Comparison of ENCODE assay signal across 1 cellular context in genomic region chr4:67576538-67576937, GRCh38.
A peak's percentile ranks its signal among the peaks of the same experiment; 100 is the strongest.
TF ChIP-seq lines count a peak whose summit lies in the region.

No MANE protein-coding gene starts in this region.

TF ChIP-seq in GM12878, 131 proteins besides CTCF, POLR2A, EP300 and RAD21 (continued from another document and continues in another):
- TF ChIP-seq PRDM15 (CRISPR knock-in tag; IDR thresholded peaks at IDR 0.05) (no peak), BHLHE40 (IDR thresholded peaks at IDR 0.05; ENCODE audit: borderline replicate concordance in 1 of 2, low read depth in 2 of 2, low read length in 1 of 2) (no peak), JUND (IDR thresholded peaks at IDR 0.05; ENCODE audit: low read depth, low read length) (no peak), IRF4 (IDR thresholded peaks at IDR 0.05; ENCODE audit: low read depth, low read length) (no peak), RELB (IDR thresholded peaks at IDR 0.05; ENCODE audit: low read depth) (no peak), POLR2AphosphoS5 (IDR thresholded peaks at IDR 0.05; ENCODE audit: low read length) (no peak), HDAC6 (IDR thresholded peaks at IDR 0.05; ENCODE audit: unreplicated experiment) (no peak), SIX5 (IDR thresholded peaks at IDR 0.05; ENCODE audit: low read depth, low read length, severe bottlenecking) (no peak), CHD1 (IDR thresholded peaks at IDR 0.05; ENCODE audit: low read depth, low read length) (no peak), SPI1 (IDR thresholded peaks at IDR 0.05; ENCODE audit: borderline replicate concordance, insufficient read depth, low read depth, low read length) (no peak), SMARCA5 (IDR thresholded peaks at IDR 0.05) (no peak), NR2C2 (IDR thresholded peaks at IDR 0.05; ENCODE audit: borderline replicate concordance, control insufficient read depth, insufficient read length, low read depth) (no peak), IKZF1 (conservative IDR thresholded peaks at IDR 0.05) (no peak), PAX5 (IDR thresholded peaks at IDR 0.05; ENCODE audit: borderline replicate concordance, low read depth, low read length) (peak; percentile 88), BCLAF1 (IDR thresholded peaks at IDR 0.05) (no peak), BCL11A (IDR thresholded peaks at IDR 0.05; ENCODE audit: low read depth, low read length) (no peak), CBX5 (IDR thresholded peaks at IDR 0.05; ENCODE audit: low read depth) (peak; percentile 63; the same call in 1 of the 2 replicates), RFX5 (IDR thresholded peaks at IDR 0.05; ENCODE audit: low read depth, low read length) (no peak), CBFB (IDR thresholded peaks at IDR 0.05; ENCODE audit: low read depth) (no peak), CEBPB (IDR thresholded peaks at IDR 0.05; ENCODE audit: borderline replicate concordance in 1 of 2, low read depth in 2 of 2, low read length in 2 of 2) (no peak), ZBTB40 (IDR thresholded peaks at IDR 0.05; ENCODE audit: borderline replicate concordance) (no peak), YY1 (IDR thresholded peaks at IDR 0.05; ENCODE audit: low read depth, low read length) (0 out of 2 replicates have a peak, but pooled peaks have one; percentile 26), STAT3 (IDR thresholded peaks at IDR 0.05; ENCODE audit: low read depth, low read length) (no peak), CHD4 (IDR thresholded peaks at IDR 0.05) (no peak)
- TF ChIP-seq, protein P1, sequence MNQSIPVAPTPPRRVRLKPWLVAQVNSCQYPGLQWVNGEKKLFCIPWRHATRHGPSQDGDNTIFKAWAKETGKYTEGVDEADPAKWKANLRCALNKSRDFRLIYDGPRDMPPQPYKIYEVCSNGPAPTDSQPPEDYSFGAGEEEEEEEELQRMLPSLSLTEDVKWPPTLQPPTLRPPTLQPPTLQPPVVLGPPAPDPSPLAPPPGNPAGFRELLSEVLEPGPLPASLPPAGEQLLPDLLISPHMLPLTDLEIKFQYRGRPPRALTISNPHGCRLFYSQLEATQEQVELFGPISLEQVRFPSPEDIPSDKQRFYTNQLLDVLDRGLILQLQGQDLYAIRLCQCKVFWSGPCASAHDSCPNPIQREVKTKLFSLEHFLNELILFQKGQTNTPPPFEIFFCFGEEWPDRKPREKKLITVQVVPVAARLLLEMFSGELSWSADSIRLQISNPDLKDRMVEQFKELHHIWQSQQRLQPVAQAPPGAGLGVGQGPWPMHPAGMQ (IDR thresholded peaks at IDR 0.05; ENCODE audit: borderline replicate concordance) = no peak
- TF ChIP-seq, protein P2, sequence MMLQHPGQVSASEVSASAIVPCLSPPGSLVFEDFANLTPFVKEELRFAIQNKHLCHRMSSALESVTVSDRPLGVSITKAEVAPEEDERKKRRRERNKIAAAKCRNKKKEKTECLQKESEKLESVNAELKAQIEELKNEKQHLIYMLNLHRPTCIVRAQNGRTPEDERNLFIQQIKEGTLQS (IDR thresholded peaks at IDR 0.05; ENCODE audit: borderline replicate concordance, extremely low read depth, low read depth, low read length) = no peak
- TF ChIP-seq, protein P3, sequence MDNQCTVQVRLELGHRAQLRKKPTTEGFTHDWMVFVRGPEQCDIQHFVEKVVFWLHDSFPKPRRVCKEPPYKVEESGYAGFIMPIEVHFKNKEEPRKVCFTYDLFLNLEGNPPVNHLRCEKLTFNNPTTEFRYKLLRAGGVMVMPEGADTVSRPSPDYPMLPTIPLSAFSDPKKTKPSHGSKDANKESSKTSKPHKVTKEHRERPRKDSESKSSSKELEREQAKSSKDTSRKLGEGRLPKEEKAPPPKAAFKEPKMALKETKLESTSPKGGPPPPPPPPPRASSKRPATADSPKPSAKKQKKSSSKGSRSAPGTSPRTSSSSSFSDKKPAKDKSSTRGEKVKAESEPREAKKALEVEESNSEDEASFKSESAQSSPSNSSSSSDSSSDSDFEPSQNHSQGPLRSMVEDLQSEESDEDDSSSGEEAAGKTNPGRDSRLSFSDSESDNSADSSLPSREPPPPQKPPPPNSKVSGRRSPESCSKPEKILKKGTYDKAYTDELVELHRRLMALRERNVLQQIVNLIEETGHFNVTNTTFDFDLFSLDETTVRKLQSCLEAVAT (IDR thresholded peaks at IDR 0.05) = no peak
- TF ChIP-seq, protein P4, sequence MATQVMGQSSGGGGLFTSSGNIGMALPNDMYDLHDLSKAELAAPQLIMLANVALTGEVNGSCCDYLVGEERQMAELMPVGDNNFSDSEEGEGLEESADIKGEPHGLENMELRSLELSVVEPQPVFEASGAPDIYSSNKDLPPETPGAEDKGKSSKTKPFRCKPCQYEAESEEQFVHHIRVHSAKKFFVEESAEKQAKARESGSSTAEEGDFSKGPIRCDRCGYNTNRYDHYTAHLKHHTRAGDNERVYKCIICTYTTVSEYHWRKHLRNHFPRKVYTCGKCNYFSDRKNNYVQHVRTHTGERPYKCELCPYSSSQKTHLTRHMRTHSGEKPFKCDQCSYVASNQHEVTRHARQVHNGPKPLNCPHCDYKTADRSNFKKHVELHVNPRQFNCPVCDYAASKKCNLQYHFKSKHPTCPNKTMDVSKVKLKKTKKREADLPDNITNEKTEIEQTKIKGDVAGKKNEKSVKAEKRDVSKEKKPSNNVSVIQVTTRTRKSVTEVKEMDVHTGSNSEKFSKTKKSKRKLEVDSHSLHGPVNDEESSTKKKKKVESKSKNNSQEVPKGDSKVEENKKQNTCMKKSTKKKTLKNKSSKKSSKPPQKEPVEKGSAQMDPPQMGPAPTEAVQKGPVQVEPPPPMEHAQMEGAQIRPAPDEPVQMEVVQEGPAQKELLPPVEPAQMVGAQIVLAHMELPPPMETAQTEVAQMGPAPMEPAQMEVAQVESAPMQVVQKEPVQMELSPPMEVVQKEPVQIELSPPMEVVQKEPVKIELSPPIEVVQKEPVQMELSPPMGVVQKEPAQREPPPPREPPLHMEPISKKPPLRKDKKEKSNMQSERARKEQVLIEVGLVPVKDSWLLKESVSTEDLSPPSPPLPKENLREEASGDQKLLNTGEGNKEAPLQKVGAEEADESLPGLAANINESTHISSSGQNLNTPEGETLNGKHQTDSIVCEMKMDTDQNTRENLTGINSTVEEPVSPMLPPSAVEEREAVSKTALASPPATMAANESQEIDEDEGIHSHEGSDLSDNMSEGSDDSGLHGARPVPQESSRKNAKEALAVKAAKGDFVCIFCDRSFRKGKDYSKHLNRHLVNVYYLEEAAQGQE (IDR thresholded peaks at IDR 0.05; ENCODE audit: low read depth, low read length) = no peak
- TF ChIP-seq, protein P5, sequence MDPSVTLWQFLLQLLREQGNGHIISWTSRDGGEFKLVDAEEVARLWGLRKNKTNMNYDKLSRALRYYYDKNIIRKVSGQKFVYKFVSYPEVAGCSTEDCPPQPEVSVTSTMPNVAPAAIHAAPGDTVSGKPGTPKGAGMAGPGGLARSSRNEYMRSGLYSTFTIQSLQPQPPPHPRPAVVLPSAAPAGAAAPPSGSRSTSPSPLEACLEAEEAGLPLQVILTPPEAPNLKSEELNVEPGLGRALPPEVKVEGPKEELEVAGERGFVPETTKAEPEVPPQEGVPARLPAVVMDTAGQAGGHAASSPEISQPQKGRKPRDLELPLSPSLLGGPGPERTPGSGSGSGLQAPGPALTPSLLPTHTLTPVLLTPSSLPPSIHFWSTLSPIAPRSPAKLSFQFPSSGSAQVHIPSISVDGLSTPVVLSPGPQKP (IDR thresholded peaks at IDR 0.05; ENCODE audit: low read depth, low read length) = no peak
